ENCODE assay signal across 1 cellular context in genomic region chr19:34734601-34735103, GRCh38.
TF ChIP-seq lines count a peak whose summit lies in the region.

No MANE protein-coding gene starts in this region.

TF ChIP-seq in H1, 55 proteins besides CTCF, POLR2A, EP300 and RAD21:
- TF ChIP-seq NANOG (IDR thresholded peaks at IDR 0.05; ENCODE audit: insufficient read depth, low read depth, low read length, poor library complexity, severe bottlenecking) (no peak), JUN (IDR thresholded peaks at IDR 0.05; ENCODE audit: low read depth, low read length) (no peak), KDM4A (IDR thresholded peaks at IDR 0.05; ENCODE audit: low read depth, low read length, severe bottlenecking) (no peak), ASH2L (IDR thresholded peaks at IDR 0.05; ENCODE audit: low read length) (no peak), HDAC2 (IDR thresholded peaks at IDR 0.05; ENCODE audit: borderline replicate concordance in 1 of 2, low read depth in 2 of 2, low read length in 2 of 2) (no peak), YY1 (IDR thresholded peaks at IDR 0.05; ENCODE audit: low read depth, low read length) (no peak), ATF2 (IDR thresholded peaks at IDR 0.05; ENCODE audit: low read length) (no peak), TBP (IDR thresholded peaks at IDR 0.05; ENCODE audit: low read depth, low read length) (no peak), TAF7 (optimal IDR thresholded peaks at IDR 0.05; ENCODE audit: borderline replicate concordance, low read depth, low read length) (no peak), TAF1 (IDR thresholded peaks at IDR 0.05; ENCODE audit: low read depth, low read length) (no peak), POLR2AphosphoS5 (IDR thresholded peaks at IDR 0.05; ENCODE audit: low read depth, low read length) (no peak), CHD1 (IDR thresholded peaks at IDR 0.05; ENCODE audit: low read depth, low read length) (no peak)
